10 cellular contexts compared by ENCODE assay signal in the genomic region with DNA sequence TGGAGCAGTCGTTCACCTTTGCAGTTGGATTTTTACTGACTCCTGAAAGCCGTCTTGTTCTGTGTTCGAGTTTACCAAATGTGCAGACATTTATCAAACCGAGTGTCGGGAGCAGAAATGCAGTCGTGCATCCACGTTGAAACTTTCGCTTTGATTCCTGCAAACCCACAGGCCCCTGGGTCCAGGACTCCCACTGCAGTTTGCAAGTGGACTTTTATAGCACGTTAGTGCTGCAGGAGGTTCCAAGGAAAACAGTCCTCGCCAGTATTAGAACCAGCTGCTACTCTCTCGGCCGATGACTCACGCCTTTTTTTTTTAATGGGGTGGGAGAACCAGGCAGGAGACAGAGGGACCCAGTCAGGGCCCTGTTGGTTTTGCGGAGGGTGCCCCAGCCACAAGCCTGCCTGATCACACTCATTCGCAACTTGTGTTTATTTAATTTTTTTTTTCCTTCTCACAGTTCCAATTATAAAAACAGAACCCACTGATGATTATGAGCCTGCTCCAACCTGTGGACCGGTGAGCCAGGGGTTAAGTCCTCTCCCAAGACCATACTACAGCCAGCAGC.
DNase-seq lines count a peak whose midpoint lies in the region; ATAC-seq, FAIRE-seq and TF ChIP-seq lines count a peak whose summit lies in the region.
"Had no signal": no experiment of that assay in that cellular context is flagged by ENCODE, and none has a peak within 500 bp of the region (broad histone marks: within the 10 kb centered on the region; RNA-seq: fewer than 3 reads in every experiment).

No MANE protein-coding gene starts in this region.

- H3K36me3 Mint-ChIP-seq in neural progenitor cell, result no peaks in the 10 kb centered on the region

- peaks cover 5% of the 10 kb centered on the region; the same call in 1 of the 2 replicates for H3K9me1 ChIP-seq in IMR-90 (ENCODE audit: insufficient read depth, low read length)
- no peaks in the 10 kb centered on the region for H3K9me1 ChIP-seq in endothelial cell of umbilical vein (replicated peaks; ENCODE audit: control insufficient read depth, extremely low read depth, insufficient read depth, low read length)

- no peaks in the 10 kb centered on the region for H3K79me2 ChIP-seq in endothelial cell of umbilical vein (ENCODE audit: control insufficient read depth, insufficient read depth, low read length)
- H3K79me2 ChIP-seq in neural progenitor cell (ENCODE audit: low read depth), result no peaks in the 10 kb centered on the region

- H2AK5ac ChIP-seq in IMR-90 (ENCODE audit: low read depth, low read length), result peak overlapping the region; percentile 88; the same call in 1 of the 2 replicates

- H3K56ac ChIP-seq in IMR-90 (ENCODE audit: extremely low read depth, insufficient read depth, low read length), result no peak overlapping the region

- BruUV-seq in IMR-90 (replicated peaks; lab: Mats Ljungman, UMichigan) (no TSS peak), endothelial cell of umbilical vein (replicated peaks; lab: Mats Ljungman, UMichigan) (no TSS peak)

- H3K9me3 Mint-ChIP-seq in neural progenitor cell, result no peaks in the 10 kb centered on the region

- H4K5ac ChIP-seq in IMR-90 (ENCODE audit: low read depth, low read length), result peak overlapping the region; percentile 13; the same call in 1 of the 2 replicates

- peak overlapping the region; percentile 18 to 65; a peak in 2 of 4 replicates for H4K8ac ChIP-seq in IMR-90 (ENCODE audit: low read depth in 2 of 2, low read length in 2 of 2)

- H3K27ac Mint-ChIP-seq in neural progenitor cell, result peak overlapping the region; percentile 33

- no peak for TF ChIP-seq RAD21 in IMR-90 (IDR thresholded peaks at IDR 0.05; ENCODE audit: low read length)

- TF ChIP-seq CTCF in AG09309 (IDR thresholded peaks at IDR 0.05; ENCODE audit: control insufficient read depth, insufficient read depth, low read depth, low read length, missing control alignments) (no peak), IMR-90 (conservative IDR thresholded peaks at IDR 0.05; ENCODE audit: low read depth, low read length) (no peak), endothelial cell of umbilical vein (IDR thresholded peaks at IDR 0.05; ENCODE audit: extremely low read depth in 1 of 2, insufficient read depth in 1 of 2, low read depth in 1 of 2, low read length in 2 of 2) (no peak), neural progenitor cell (IDR thresholded peaks at IDR 0.05) (no peak)

- H3K4me1 ChIP-seq in IMR-90 (ENCODE audit: control insufficient read depth, insufficient read depth, low read length) (peaks cover 17% of the 10 kb centered on the region; the same call in 1 of the 2 replicates), endothelial cell of umbilical vein (ENCODE audit: control insufficient read depth, extremely low read depth, insufficient read depth, low read length) (peaks cover 19% of the 10 kb centered on the region), neural progenitor cell (no peaks in the 10 kb centered on the region)

- no peaks in the 10 kb centered on the region for H3F3A ChIP-seq in neural progenitor cell (ENCODE audit: low read depth)

- no peaks in the 10 kb centered on the region for H3K79me1 ChIP-seq in IMR-90 (ENCODE audit: low read depth in 1 of 2, low read length in 2 of 2)

- H3K27me3 ChIP-seq in IMR-90 (ENCODE audit: control insufficient read depth, insufficient read depth, low read length), result no peaks in the 10 kb centered on the region
- no peaks in the 10 kb centered on the region for H3K27me3 ChIP-seq in endothelial cell of umbilical vein (ENCODE audit: control insufficient read depth in 2 of 2, insufficient read depth in 2 of 2, low read length in 2 of 2)
- no peaks in the 10 kb centered on the region for H3K27me3 ChIP-seq in neural progenitor cell

- DNase-seq in AG09309 (ENCODE audit: low read depth) (peak; percentile 90), IMR-90 (peak; percentile 92), endothelial cell of umbilical vein (ENCODE audit: low read depth, low spot score) (peak; percentile 81), neural progenitor cell (ENCODE audit: low spot score) (no peak), cortex of kidney (lab: John Stamatoyannopoulos, UW) (no peak), NCI-H2081 (lab: John Stamatoyannopoulos, UW) (no peak), NCI-H526 treated with DMSO at 0.1 percent for 48 hours (lab: John Stamatoyannopoulos, UW) (no peak)
- DNase-seq: Karpas-422, substantia nigra had no signal

- no peak overlapping the region for H3K9ac ChIP-seq in IMR-90 (ENCODE audit: low read depth, low read length)
- peak overlapping the region; percentile 72 for H3K9ac ChIP-seq in endothelial cell of umbilical vein (replicated peaks; ENCODE audit: extremely low read depth, insufficient read depth, low read length)
- no peak overlapping the region for H3K9ac ChIP-seq in neural progenitor cell

- H3K27ac ChIP-seq in IMR-90 (ENCODE audit: insufficient read depth, low read length) (peak overlapping the region; percentile 62; the same call in 1 of the 2 replicates), endothelial cell of umbilical vein (ENCODE audit: insufficient read depth, low read depth, low read length) (peak overlapping the region; percentile 97), neural progenitor cell (no peak overlapping the region)

- H2BK120ac ChIP-seq in IMR-90 (ENCODE audit: low read depth, low read length), result peak overlapping the region; percentile 75

- H3K9me3 ChIP-seq in IMR-90 (ENCODE audit: control insufficient read depth, insufficient read depth, low read length) (no peaks in the 10 kb centered on the region), endothelial cell of umbilical vein (replicated peaks; ENCODE audit: control insufficient read depth, insufficient read depth, low read length) (no peaks in the 10 kb centered on the region), neural progenitor cell (ENCODE audit: low read depth) (no peaks in the 10 kb centered on the region)

- H3K14ac ChIP-seq in IMR-90 (replicated peaks; ENCODE audit: low read depth, low read length), result no peak overlapping the region

- ATAC-seq in IMR-90 (ENCODE audit: low read depth) (peak; percentile 61), HG03280 (IDR thresholded peaks at IDR 0.05; ENCODE audit: unreplicated experiment) (no peak)

- no peaks in the 10 kb centered on the region for H3K36me3 ChIP-seq in IMR-90 (ENCODE audit: control insufficient read depth, insufficient read depth, low read length)
- peaks cover 2% of the 10 kb centered on the region in 2 experiments for H3K36me3 ChIP-seq in endothelial cell of umbilical vein (ENCODE audit: control insufficient read depth in 2 of 2, extremely low read depth in 1 of 2, insufficient read depth in 2 of 2, low read length in 2 of 2)
- no peaks in the 10 kb centered on the region for H3K36me3 ChIP-seq in neural progenitor cell

- peaks cover 3% of the 10 kb centered on the region for H3K27me3 Mint-ChIP-seq in neural progenitor cell (ENCODE audit: insufficient read depth, low read depth)

- in situ Hi-C loops in IMR-90 (cut with MboI; ENCODE audit: low sequenced_read_pairs), result no loop called here

- no peak overlapping the region for H2BK5ac ChIP-seq in IMR-90 (ENCODE audit: low read depth, low read length, poor library complexity, severe bottlenecking)

- H2BK20ac ChIP-seq in IMR-90 (ENCODE audit: low read depth, low read length), result peak overlapping the region; percentile 22; the same call in 1 of the 2 replicates

- H4K20me1 ChIP-seq in IMR-90 (ENCODE audit: insufficient read depth, low read length), result 0 out of 2 replicates have a peak, but pooled peaks cover 3% of the 10 kb centered on the region
- no peaks in the 10 kb centered on the region for H4K20me1 ChIP-seq in endothelial cell of umbilical vein (replicated peaks; ENCODE audit: control insufficient read depth, extremely low read depth, insufficient read depth, low read length)
- H4K20me1 ChIP-seq in neural progenitor cell (ENCODE audit: low read depth), result no peaks in the 10 kb centered on the region

- peak overlapping the region; percentile 86 for H4K91ac ChIP-seq in IMR-90 (ENCODE audit: insufficient read depth, low read depth, low read length)

- H2BK15ac ChIP-seq in IMR-90 (ENCODE audit: low read depth, low read length), result peak overlapping the region; percentile 26; the same call in 1 of the 3 replicates

- POLR2A ChIA-PET in IMR-90 (lab: Charles Lee; ENCODE audit: unreplicated experiment) (no interaction called here), endothelial cell of umbilical vein (lab: Charles Lee) (interaction anchor here (1.1 to 1.2 kb wide), 2 partner anchors 21 to 89 kb away, joined by 3 to 10 read pairs; no protein-coding TSS in a partner anchor)

- dilution Hi-C loops in IMR-90 (cut with HindIII; ENCODE audit: low sequenced_read_pairs, unreplicated experiment) (no loop called here), endothelial cell of umbilical vein (cut with MboI; ENCODE audit: extremely low pct_ligation_motif_present, low sequenced_read_pairs) (no loop called here)

- H3K4me2 ChIP-seq in IMR-90 (ENCODE audit: low read depth, low read length), result peak overlapping the region; percentile 38
- H3K4me2 ChIP-seq in endothelial cell of umbilical vein (ENCODE audit: insufficient read depth, low read length), result peak overlapping the region; percentile 56
- no peak overlapping the region for H3K4me2 ChIP-seq in neural progenitor cell

- H3K4ac ChIP-seq in IMR-90 (ENCODE audit: low read depth, low read length), result peak overlapping the region; percentile 77

- TF ChIP-seq POLR2A in IMR-90 (IDR thresholded peaks at IDR 0.05; ENCODE audit: low read depth, low read length), result peak; percentile 39; the same call in 1 of the 2 replicates
- no peak for TF ChIP-seq POLR2A in endothelial cell of umbilical vein (IDR thresholded peaks at IDR 0.05; ENCODE audit: low read depth, low read length)

- H3K4me3 ChIP-seq in AG09309 (ENCODE audit: control insufficient read depth, low read depth, low read length) (peak overlapping the region; percentile 39), IMR-90 (ENCODE audit: insufficient read depth, low read depth, low read length) (no peak overlapping the region), endothelial cell of umbilical vein (replicated peaks in 1 of 3; ENCODE audit: insufficient read depth in 1 of 3, low read depth in 1 of 3, low read length in 3 of 3) (no peak overlapping the region), neural progenitor cell (no peak overlapping the region)

- 55% methylated on average over 9 of the region's 16 CpGs; no CpG with 5 or more reads in 1 of the 2 experiments for WGBS in IMR-90 (ENCODE audit: extremely low coverage in 2 of 2, insufficient read length in 1 of 2), 2 experiments

- peak overlapping the region; percentile 86 for H2AFZ ChIP-seq in IMR-90 (replicated peaks; ENCODE audit: low read length, poor library complexity)
- no peak overlapping the region for H2AFZ ChIP-seq in endothelial cell of umbilical vein (ENCODE audit: low read depth, low read length)
- no peak overlapping the region for H2AFZ ChIP-seq in neural progenitor cell (replicated peaks)

- peak; percentile 72 for FAIRE-seq in endothelial cell of umbilical vein (lab: Jason Lieb, UNC)

- CTCF ChIA-PET in IMR-90 (lab: Yijun Ruan, JAX) (interaction anchor here (0.6 kb wide), 1 partner anchor 257 kb away, joined by 3 read pairs; no protein-coding TSS in a partner anchor), endothelial cell of umbilical vein (lab: Charles Lee) (interaction anchor here (0.9 to 1.7 kb wide), 7 partner anchors 20 to 90 kb away, joined by 3 to 7 read pairs (median 4); a partner anchor contains a TSS)

- H3K4me3 Mint-ChIP-seq in neural progenitor cell, result no peak overlapping the region

- H3K23ac ChIP-seq in IMR-90 (ENCODE audit: low read depth, low read length), result peak overlapping the region; percentile 11; the same call in 1 of the 2 replicates

- H2AK9ac ChIP-seq in IMR-90 (replicated peaks; ENCODE audit: low read depth, low read length, poor library complexity), result peak overlapping the region; percentile 26

- intact Hi-C loops in IMR-90 (cut with micrococcal nuclease), result no loop called here
- intact Hi-C loops in endothelial cell of umbilical vein (cut with micrococcal nuclease), result loop anchor here (1.0 to 2.0 kb wide), 6 partner anchors 11 to 90 kb away; no protein-coding TSS in a partner anchor

- peaks cover 13% of the 10 kb centered on the region for H3K4me1 Mint-ChIP-seq in neural progenitor cell

- H3K18ac ChIP-seq in IMR-90 (ENCODE audit: low read depth, low read length), result peak overlapping the region; percentile 36; the same call in 1 of the 2 replicates

Comparison
In these comparisons a context has a peak if more than half of its experiments do, and no peak if none do; other contexts are left out.
1. DNase-seq: peak in AG09309 (single experiment), IMR-90 (single experiment) and endothelial cell of umbilical vein (single experiment); none in neural progenitor cell (single experiment), cortex of kidney (single experiment), NCI-H2081 (0 of 2) and NCI-H526 treated with DMSO at 0.1 percent for 48 hours (single experiment).